Comparison of ENCODE assay signal across 13 cellular contexts in the genomic region with DNA sequence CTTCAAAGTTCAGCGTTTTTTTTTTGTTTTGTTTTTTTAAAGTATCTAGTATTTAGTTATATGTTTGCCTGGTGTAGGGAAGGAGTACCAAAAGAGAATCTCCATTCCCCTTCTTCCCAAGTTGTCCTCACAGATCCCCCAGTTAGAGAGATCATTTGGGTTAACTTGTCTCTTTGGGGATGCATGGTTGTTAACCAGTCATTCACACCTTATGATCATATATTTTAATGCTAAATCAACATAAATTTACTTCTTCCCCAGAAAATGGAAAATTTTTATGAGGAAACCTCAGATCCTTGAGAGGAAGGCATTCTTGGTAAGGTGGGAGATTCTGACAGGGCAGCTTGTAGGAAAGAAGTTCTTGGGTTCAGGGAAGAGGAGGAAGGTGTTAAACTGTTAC.
"Had no signal": no experiment of that assay in that cellular context is flagged by ENCODE, and none has a peak within 500 bp of the region (broad histone marks: within the 10 kb centered on the region; RNA-seq: fewer than 3 reads in every experiment).

No MANE protein-coding gene starts in this region.

- DNase-seq: activated CD4-positive, CD25-positive, alpha-beta regulatory T cell treated with anti-CD3 and anti-CD28 coated beads, Interleukin-2, amount 50 U/mL, for 72 hours; activated naive CD4-positive, alpha-beta T cell treated with anti-CD3 and anti-CD28 coated beads, Interleukin-2, amount 50 U/mL, for 16 hours; adrenal gland; dorsolateral prefrontal cortex; left colon; ovary; stimulated activated CD4-positive, alpha-beta T cell treated with anti-CD3 and anti-CD28 coated beads, Interleukin-2, amount 100 ng/mL, for 24 hours; stomach; T1000; testis; upper lobe of right lung had no signal

- H3K9me3 ChIP-seq: adrenal gland, gastroesophageal sphincter, ovary, stomach, testis, upper lobe of right lung had no signal

- H3K27ac ChIP-seq: adrenal gland, gastroesophageal sphincter, ovary, upper lobe of right lung had no signal

- H3K36me3 ChIP-seq: adrenal gland, gastroesophageal sphincter, ovary, stomach, upper lobe of right lung had no signal

- H3K27me3 ChIP-seq: adrenal gland, dorsolateral prefrontal cortex, gastroesophageal sphincter, ovary, stomach, testis, upper lobe of right lung had no signal

- H3K4me3 ChIP-seq: adrenal gland, gastroesophageal sphincter, lung, ovary, stomach, testis, upper lobe of right lung had no signal

- ATAC-seq: gastroesophageal sphincter, left colon, upper lobe of right lung had no signal
